In genomic region chrX:70455366-70456202, GRCh38 we compare ENCODE assay signal across 8 cellular contexts. TPM values are rescaled to one million over a fixed set of nuclear protein-coding genes. Genes with fewer than 3 reads are reported as not detected.
DNase-seq lines count a peak whose midpoint lies in the region; ATAC-seq and TF ChIP-seq lines count a peak whose summit lies in the region.

No MANE protein-coding gene starts in this region.

- H3K27me3 ChIP-seq in WERI-Rb-1 (ENCODE audit: insufficient read depth, low read depth, severe bottlenecking) = peaks cover 52% of the 10 kb centered on the region

- peaks cover 9 to 20% of the 10 kb centered on the region in 2 experiments; a peak in 2 of 3 replicates for H3K36me3 ChIP-seq in HEK293 (ENCODE audit: control insufficient read depth in 2 of 2, insufficient read depth in 1 of 2, low read length in 2 of 2)
- no peaks in the 10 kb centered on the region; the same call in 1 of the 2 replicates for H3K36me3 ChIP-seq in WERI-Rb-1

- no peak for TF ChIP-seq CTCF in C4-2B (conservative IDR thresholded peaks at IDR 0.05)
- TF ChIP-seq CTCF in HEK293 (tag by site-specific recombination; IDR thresholded peaks at IDR 0.05) = no peak; the same call in 1 of the 2 replicates
- no peak for TF ChIP-seq CTCF in WERI-Rb-1 (IDR thresholded peaks at IDR 0.05; ENCODE audit: low read depth, low read length)

- CTCF ChIA-PET in HEK293 (lab: Yijun Ruan, JAX) = interaction anchor here (0.5 to 7.8 kb wide), 9 partner anchors 12 to 918 kb away, joined by 3 to 48 read pairs (median 5); no protein-coding TSS in a partner anchor

- POLR2A ChIA-PET in HEK293 (lab: Yijun Ruan, JAX) = interaction anchor here (0.7 to 1.0 kb wide), 3 partner anchors 8 to 25 kb away, joined by 3 to 9 read pairs (median 4); no protein-coding TSS in a partner anchor

- no peaks in the 10 kb centered on the region for H3K9me3 ChIP-seq in HEK293 (ENCODE audit: control insufficient read depth, insufficient read depth, low read depth, low read length)
- H3K9me3 ChIP-seq in WERI-Rb-1 (ENCODE audit: severe bottlenecking) = no peaks in the 10 kb centered on the region

- H3K27ac ChIP-seq in C4-2B = peak overlapping the region; percentile 100
- H3K27ac ChIP-seq in HEK293 (ENCODE audit: extremely low read depth, low read depth, low read length) = peak overlapping the region; percentile 95
- H3K27ac ChIP-seq in WERI-Rb-1 = peak overlapping the region; percentile 93
- H3K27ac ChIP-seq in skin epidermis = peak overlapping the region in 17 of 21 experiments; percentile 10 to 85 (median 62)

- no peaks in the 10 kb centered on the region; the same call in 1 of the 2 replicates for H3K4me1 ChIP-seq in HEK293 (ENCODE audit: control insufficient read depth, insufficient read depth, low read length)

- peak; percentile 11 for ATAC-seq in left ventricle myocardium superior
- no peak for ATAC-seq in HG03442 (IDR thresholded peaks at IDR 0.05; ENCODE audit: unreplicated experiment)
- no peak for ATAC-seq in GM21529 (IDR thresholded peaks at IDR 0.05; ENCODE audit: unreplicated experiment)

- peak overlapping the region; percentile 56 for H3K4me3 ChIP-seq in HEK293 (ENCODE audit: low read depth, low read length)
- H3K4me3 ChIP-seq in WERI-Rb-1 (ENCODE audit: low read depth, low read length) = peak overlapping the region; percentile 76
- peak overlapping the region; percentile 26 to 49 (median 35) for H3K4me3 ChIP-seq in skin epidermis

- intact Hi-C loops in left ventricle myocardium superior (cut with micrococcal nuclease) = no loop called here

- peak; percentile 20 for DNase-seq in WERI-Rb-1
- DNase-seq in left ventricle myocardium superior = no peak
- no peak for DNase-seq in inferior parietal cortex (ENCODE audit: extremely low spot score)

TF ChIP-seq in HEK293, 187 proteins besides CTCF, POLR2A, EP300 and RAD21 (continues in another document):
- TF ChIP-seq ZNF658 (tag by site-specific recombination; IDR thresholded peaks at IDR 0.05) (no peak), ZNF121 (tag by site-specific recombination; IDR thresholded peaks at IDR 0.05) (no peak), KLF16 (tag by site-specific recombination; IDR thresholded peaks at IDR 0.05) (no peak), SP2 (tag by site-specific recombination; IDR thresholded peaks at IDR 0.05) (no peak), ZNF214 (tag by site-specific recombination; IDR thresholded peaks at IDR 0.05; ENCODE audit: borderline replicate concordance) (no peak), GLI2 (tag by site-specific recombination; IDR thresholded peaks at IDR 0.05; ENCODE audit: borderline replicate concordance, low read depth) (no peak), ZNF280D (tag by site-specific recombination; IDR thresholded peaks at IDR 0.05) (no peak), ZNF19 (tag by site-specific recombination; IDR thresholded peaks at IDR 0.05; ENCODE audit: low read depth) (no peak), MEIS1 (CRISPR knock-in tag; IDR thresholded peaks at IDR 0.05; ENCODE audit: borderline replicate concordance) (no peak), ZBTB6 (tag by site-specific recombination; IDR thresholded peaks at IDR 0.05) (no peak), ELK4 (IDR thresholded peaks at IDR 0.05; ENCODE audit: borderline replicate concordance, low read depth, low read length) (no peak), ZNF610 (tag by site-specific recombination; IDR thresholded peaks at IDR 0.05; ENCODE audit: borderline replicate concordance) (no peak), ZFP3 (tag by site-specific recombination; IDR thresholded peaks at IDR 0.05; ENCODE audit: low read depth) (no peak), ZNF629 (tag by site-specific recombination; IDR thresholded peaks at IDR 0.05) (no peak), SP7 (tag by site-specific recombination; IDR thresholded peaks at IDR 0.05) (no peak), ZNF23 (tag by site-specific recombination; IDR thresholded peaks at IDR 0.05; ENCODE audit: borderline replicate concordance) (no peak), ZNF560 (tag by site-specific recombination; IDR thresholded peaks at IDR 0.05; ENCODE audit: borderline replicate concordance) (no peak), ZBTB20 (tag by site-specific recombination; IDR thresholded peaks at IDR 0.05) (no peak), ZNF146 (tag by site-specific recombination; IDR thresholded peaks at IDR 0.05) (0 out of 2 replicates have a peak, but pooled peaks have one; percentile 1), PRDM6 (tag by site-specific recombination; IDR thresholded peaks at IDR 0.05) (no peak), ZBTB17 (tag by site-specific recombination; IDR thresholded peaks at IDR 0.05) (peak; percentile 44), BCL6B (tag by site-specific recombination; IDR thresholded peaks at IDR 0.05) (no peak)
- TF ChIP-seq, protein P1, sequence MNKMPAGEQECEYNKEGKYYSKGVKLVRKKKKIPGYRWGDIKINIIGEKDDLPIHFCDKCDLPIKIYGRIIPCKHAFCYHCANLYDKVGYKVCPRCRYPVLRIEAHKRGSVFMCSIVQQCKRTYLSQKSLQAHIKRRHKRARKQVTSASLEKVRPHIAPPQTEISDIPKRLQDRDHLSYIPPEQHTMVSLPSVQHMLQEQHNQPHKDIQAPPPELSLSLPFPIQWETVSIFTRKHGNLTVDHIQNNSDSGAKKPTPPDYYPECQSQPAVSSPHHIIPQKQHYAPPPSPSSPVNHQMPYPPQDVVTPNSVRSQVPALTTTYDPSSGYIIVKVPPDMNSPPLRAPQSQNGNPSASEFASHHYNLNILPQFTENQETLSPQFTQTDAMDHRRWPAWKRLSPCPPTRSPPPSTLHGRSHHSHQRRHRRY (tag by site-specific recombination; IDR thresholded peaks at IDR 0.05) = no peak

RNA-seq across cellular contexts. Expression of gene DLG3, which starts 10.9 kb away (rescaled TPM):
- total RNA-seq in left ventricle myocardium superior = 11.5 TPM

RNA-seq across cellular contexts. Expression of gene GDPD2, which starts 32.5 kb away (rescaled TPM):
- total RNA-seq in left ventricle myocardium superior = not detected
